ENCODE assay signal across 8 cellular contexts in the genomic region with DNA sequence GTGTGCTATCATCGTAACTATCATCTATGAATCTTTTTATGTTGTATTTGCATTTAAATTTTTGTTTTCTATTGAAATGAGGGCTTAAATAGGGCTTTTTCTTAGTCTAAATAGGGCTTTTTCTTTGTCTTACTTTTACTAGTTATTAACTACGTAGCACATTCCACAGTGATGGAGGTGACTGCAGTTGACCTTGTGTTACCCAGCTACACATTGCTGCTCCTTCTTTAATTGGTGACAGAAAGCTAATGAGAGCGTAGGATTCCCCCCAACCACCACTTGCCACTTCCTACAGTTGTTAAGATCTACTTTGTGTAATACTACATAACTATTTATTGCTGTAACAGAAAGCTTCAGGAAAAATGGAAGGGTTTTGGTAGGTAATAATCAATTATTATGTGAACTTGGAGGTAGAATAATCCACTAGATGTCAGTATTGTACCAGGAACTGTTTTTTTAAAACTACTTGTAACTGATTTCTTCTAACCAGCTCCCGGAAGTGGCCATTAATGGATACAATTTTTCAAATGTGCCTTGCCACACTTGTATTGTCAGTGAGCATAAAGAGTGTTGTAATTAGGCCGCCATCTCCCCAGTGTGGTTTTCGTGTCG. TPM values are rescaled to one million over a fixed set of nuclear protein-coding genes. Genes with fewer than 3 reads are reported as not detected.
A peak's percentile ranks its signal among the peaks of the same experiment; 100 is the strongest.
DNase-seq lines count a peak whose midpoint lies in the region; ATAC-seq and TF ChIP-seq lines count a peak whose summit lies in the region.

No MANE protein-coding gene starts in this region.

- no peaks in the 10 kb centered on the region for H3K79me2 ChIP-seq in smooth muscle cell (ENCODE audit: low read depth)

- H3K9me3 ChIP-seq in SJSA1 (replicated peaks), result no peaks in the 10 kb centered on the region
- H3K9me3 ChIP-seq in smooth muscle cell (replicated peaks; ENCODE audit: low read depth), result no peaks in the 10 kb centered on the region

- H3K4me1 ChIP-seq in SJSA1 (replicated peaks) (peaks cover 7% of the 10 kb centered on the region), foreskin keratinocyte (no peaks in the 10 kb centered on the region), smooth muscle cell (ENCODE audit: low read depth) (no peaks in the 10 kb centered on the region)

- WGBS in smooth muscle cell (ENCODE audit: low lambda C conversion rate), result 91% methylated on average over 7 of the region's 7 CpGs

- DNase-seq in AG10803 (ENCODE audit: low read depth) (peak; percentile 66), M059J (ENCODE audit: low read depth) (peak; percentile 43), SJSA1 (ENCODE audit: low read depth in 1 of 2, low spot score in 2 of 2) (peak in 1 of 2 experiments; percentile 55), foreskin keratinocyte (no peak), smooth muscle cell (lab: John Stamatoyannopoulos, UW; ENCODE audit: unreplicated experiment) (no peak), coronary artery (ENCODE audit: low spot score) (no peak), posterior cingulate gyrus (no peak)

- ATAC-seq in GM18868 (IDR thresholded peaks at IDR 0.05; ENCODE audit: unreplicated experiment) (peak; percentile 63), foreskin keratinocyte (peak; percentile 56)

- no peak overlapping the region for H2AFZ ChIP-seq in smooth muscle cell (ENCODE audit: low read depth)

- peak overlapping the region; percentile 44 for H3K27ac ChIP-seq in SJSA1
- no peak overlapping the region for H3K27ac ChIP-seq in foreskin keratinocyte
- no peak overlapping the region for H3K27ac ChIP-seq in smooth muscle cell (ENCODE audit: low read depth)
- no peak overlapping the region for H3K27ac ChIP-seq in coronary artery

- no peak overlapping the region for H3K9ac ChIP-seq in smooth muscle cell (ENCODE audit: low read depth)

- H4K20me1 ChIP-seq in smooth muscle cell (ENCODE audit: low read depth), result no peaks in the 10 kb centered on the region

- no peaks in the 10 kb centered on the region for H3K27me3 ChIP-seq in SJSA1 (replicated peaks)
- H3K27me3 ChIP-seq in foreskin keratinocyte, result no peaks in the 10 kb centered on the region
- H3K27me3 ChIP-seq in smooth muscle cell (ENCODE audit: low read depth), result no peaks in the 10 kb centered on the region

- H3K4me2 ChIP-seq in smooth muscle cell, result no peak overlapping the region

- TF ChIP-seq CTCF in AG10803 (conservative IDR thresholded peaks at IDR 0.05; ENCODE audit: low read length), result peak; percentile 65
- peak; percentile 66 for TF ChIP-seq CTCF in foreskin keratinocyte (conservative IDR thresholded peaks at IDR 0.05)
- peak; percentile 58 for TF ChIP-seq CTCF in smooth muscle cell (IDR thresholded peaks at IDR 0.05; ENCODE audit: borderline replicate concordance, insufficient read depth, poor library complexity, severe bottlenecking)
- TF ChIP-seq CTCF in coronary artery (IDR thresholded peaks at IDR 0.05), result no peak

- H3K4me3 ChIP-seq in AG10803 (ENCODE audit: low read length) (no peak overlapping the region), SJSA1 (no peak overlapping the region), smooth muscle cell (no peak overlapping the region), coronary artery (no peak overlapping the region)

- no peaks in the 10 kb centered on the region for H3F3A ChIP-seq in smooth muscle cell (ENCODE audit: low read depth)

- H3K36me3 ChIP-seq in SJSA1 (peaks cover 86% of the 10 kb centered on the region), smooth muscle cell (ENCODE audit: low read depth) (peaks cover 7% of the 10 kb centered on the region)

- intact Hi-C loops in posterior cingulate gyrus (cut with DNase I), result no loop called here

RNA-seq across cellular contexts. Expression of gene MTRR, which starts 18.0 kb away (rescaled TPM):
- 45.1 and 55.0 TPM in 2 replicates for total RNA-seq in M059J (2014; rRNA removed; shearing (Covaris generic))
- 37.5 and 52.1 TPM in 2 replicates for total RNA-seq in SJSA1 (2014; rRNA removed; shearing (Covaris generic))
- total RNA-seq in foreskin keratinocyte (38.1 and 40.0 TPM in 2 replicates), smooth muscle cell (23.7 and 24.5 TPM in 2 replicates)
- polyA plus RNA-seq in foreskin keratinocyte (12.8 and 15.4 TPM in 2 replicates), smooth muscle cell (16.2 and 18.3 TPM in 2 replicates)

RNA-seq across cellular contexts. Expression of gene FASTKD3, which starts 18.1 kb away (rescaled TPM):
- total RNA-seq in M059J (2014; rRNA removed; shearing (Covaris generic)), result 30.7 and 32.6 TPM in 2 replicates
- total RNA-seq in SJSA1 (2014; rRNA removed; shearing (Covaris generic)), result 7.3 and 23.6 TPM in 2 replicates
- 10.5 and 13.2 TPM in 2 replicates for total RNA-seq in foreskin keratinocyte
- 9.0 and 10.9 TPM in 2 replicates for polyA plus RNA-seq in foreskin keratinocyte
- 16.5 and 18.0 TPM in 2 replicates for total RNA-seq in smooth muscle cell
- polyA plus RNA-seq in smooth muscle cell, result 4.6 and 12.6 TPM in 2 replicates

RNA-seq across cellular contexts. Expression of gene CFAP90, which starts 36.0 kb away (rescaled TPM):
- 0.44 TPM in 1 of 2 replicates, not detected in the other for total RNA-seq in M059J (2014; rRNA removed; shearing (Covaris generic))
- not detected in 2 replicates for total RNA-seq in SJSA1 (2014; rRNA removed; shearing (Covaris generic))
- not detected in 2 replicates for total RNA-seq in foreskin keratinocyte
- 0.03 and 0.07 TPM in 2 replicates for polyA plus RNA-seq in foreskin keratinocyte
- 0.22 TPM in 1 of 2 replicates, not detected in the other for total RNA-seq in smooth muscle cell
- polyA plus RNA-seq in smooth muscle cell, result 0.82 and 1.1 TPM in 2 replicates

Comparison
In these comparisons a context has a peak if more than half of its experiments do, and no peak if none do; other contexts are left out.
1. DNase-seq: peak in AG10803 (single experiment) and M059J (single experiment); none in foreskin keratinocyte (0 of 2), smooth muscle cell (single experiment), coronary artery (single experiment) and posterior cingulate gyrus (0 of 10).